Comparison of ENCODE assay signal across 15 cellular contexts in the genomic region with DNA sequence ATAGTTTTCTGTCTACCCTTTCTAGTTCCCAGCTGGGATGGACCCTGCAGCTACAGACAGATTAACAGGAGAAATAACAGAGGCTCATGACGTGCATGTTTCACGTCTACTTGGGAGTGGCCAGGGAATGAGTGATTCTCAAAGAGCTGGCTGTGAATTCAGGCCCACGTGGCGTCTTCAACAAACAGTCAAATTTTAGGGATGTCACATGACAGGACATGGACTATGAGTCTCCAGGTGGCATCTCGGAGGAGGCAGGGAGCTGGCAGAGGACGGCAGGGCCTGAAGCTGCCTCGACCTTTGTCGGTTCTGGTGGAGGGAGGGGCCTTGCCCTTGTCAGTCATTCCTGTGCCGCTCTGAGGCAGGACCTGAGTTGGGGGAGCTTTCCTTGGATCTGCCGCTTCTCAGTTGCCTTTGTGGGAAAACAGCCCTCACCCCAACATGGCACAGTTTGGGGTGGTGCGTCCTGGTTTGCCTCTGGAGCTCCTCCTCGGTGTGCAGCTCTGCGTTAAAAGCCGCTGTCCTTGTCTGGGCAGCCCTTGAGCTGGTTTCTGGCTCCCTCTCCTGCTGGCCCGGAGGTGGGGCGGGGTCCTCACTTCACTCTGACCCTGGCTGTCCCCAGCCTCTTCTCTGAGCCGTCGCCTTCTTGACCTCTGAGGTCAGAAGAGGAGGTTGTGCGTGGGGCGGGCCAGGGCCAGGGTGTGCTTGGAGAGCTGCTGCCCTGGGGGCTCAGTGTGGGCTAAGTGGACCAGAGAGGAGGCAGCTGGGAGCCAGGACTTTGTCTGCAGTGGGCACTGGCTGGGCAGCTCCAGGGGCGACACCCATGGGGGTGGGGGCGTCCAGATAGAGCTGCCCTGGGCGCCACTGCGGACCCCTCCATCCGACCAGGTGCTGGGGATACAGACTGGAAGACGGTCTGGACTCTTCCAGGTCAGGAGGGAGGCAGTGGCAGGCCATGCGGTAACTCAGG. TPM values are rescaled to one million over a fixed set of nuclear protein-coding genes. Genes with fewer than 3 reads are reported as not detected.
DNase-seq lines count a peak whose midpoint lies in the region; ATAC-seq and TF ChIP-seq lines count a peak whose summit lies in the region.
"Had no signal": no experiment of that assay in that cellular context is flagged by ENCODE, and none has a peak within 500 bp of the region (broad histone marks: within the 10 kb centered on the region; RNA-seq: fewer than 3 reads in every experiment).

No MANE protein-coding gene starts in this region.

- dilution Hi-C loops in IMR-90 (cut with HindIII; ENCODE audit: low sequenced_read_pairs, unreplicated experiment) = no loop called here

- DNase-seq in activated CD4-positive, alpha-beta T cell treated with anti-CD3 and anti-CD28 coated beads for 48 hours = peak; percentile 2
- no peak for DNase-seq in activated CD4-positive, alpha-beta T cell treated with anti-CD3 and anti-CD28 coated beads for 36 hours
- DNase-seq in IMR-90 (no peak), fibroblast of the aortic adventitia (ENCODE audit: low read depth) (peak; percentile 26), neuronal stem cell (ENCODE audit: low spot score) (no peak), mucosa of gallbladder (ENCODE audit: low spot score) (no peak)
- DNase-seq: left ventricle myocardium superior, NCI-H2171 treated with DMSO at 0.1 percent for 48 hours had no signal

- H3K9me3 ChIP-seq in IMR-90 (ENCODE audit: control insufficient read depth, insufficient read depth, low read length) (no peaks in the 10 kb centered on the region), neuronal stem cell (replicated peaks in 1 of 2; ENCODE audit: control insufficient read depth in 2 of 2, insufficient read depth in 1 of 2, low read depth in 1 of 2, low read length in 2 of 2) (no peaks in the 10 kb centered on the region)
- H3K9me3 ChIP-seq: A549, tibial artery had no signal

- H3K4me1 Mint-ChIP-seq in activated CD4-positive, alpha-beta T cell treated with anti-CD3 and anti-CD28 coated beads for 36 hours = peaks cover 17% of the 10 kb centered on the region

- H3K27me3 ChIP-seq in IMR-90 (ENCODE audit: control insufficient read depth, insufficient read depth, low read length) = no peaks in the 10 kb centered on the region
- no peaks in the 10 kb centered on the region for H3K27me3 ChIP-seq in neuronal stem cell (ENCODE audit: control insufficient read depth in 3 of 3, insufficient read depth in 3 of 3, low read depth in 1 of 3, low read length in 3 of 3)
- H3K27me3 ChIP-seq: tibial artery had no signal

- no peak overlapping the region for H2BK20ac ChIP-seq in IMR-90 (ENCODE audit: low read depth, low read length)

- no peak overlapping the region for H3K4ac ChIP-seq in IMR-90 (ENCODE audit: low read depth, low read length)
- no peak overlapping the region for H3K4ac ChIP-seq in neuronal stem cell (ENCODE audit: low read length)

- H2AFZ ChIP-seq in IMR-90 (replicated peaks; ENCODE audit: low read length, poor library complexity) = no peak overlapping the region
- H2AFZ ChIP-seq in neuronal stem cell (ENCODE audit: low read length) = peak overlapping the region; percentile 36

- no peak overlapping the region for H3K9ac ChIP-seq in IMR-90 (ENCODE audit: low read depth, low read length)
- H3K9ac ChIP-seq in neuronal stem cell (ENCODE audit: low read depth, low read length, poor library complexity) = no peak overlapping the region

- H2AK5ac ChIP-seq in IMR-90 (ENCODE audit: low read depth, low read length) (no peak overlapping the region), neuronal stem cell (ENCODE audit: low read depth, low read length) (peak overlapping the region; percentile 30)

- peaks cover 8% of the 10 kb centered on the region for H3K36me3 Mint-ChIP-seq in activated CD4-positive, alpha-beta T cell treated with anti-CD3 and anti-CD28 coated beads for 36 hours (ENCODE audit: low read depth)

- H3K79me1 ChIP-seq in IMR-90 (ENCODE audit: low read depth in 1 of 2, low read length in 2 of 2) (peaks cover 0 to 4% of the 10 kb centered on the region in 2 experiments; a peak in 1 of 4 replicates), neuronal stem cell (ENCODE audit: low read depth, low read length) (no peaks in the 10 kb centered on the region)

- intact Hi-C loops in activated CD4-positive, alpha-beta T cell treated with anti-CD3 and anti-CD28 coated beads for 36 hours (cut with DNase I, micrococcal nuclease) = loop anchor here in 1 of 2 experiments (5.0 kb wide), 2 partner anchors 38 to 78 kb away; no protein-coding TSS in a partner anchor
- intact Hi-C loops in IMR-90 (cut with micrococcal nuclease) = no loop called here

- H2AK9ac ChIP-seq in IMR-90 (replicated peaks; ENCODE audit: low read depth, low read length, poor library complexity) = peak overlapping the region; percentile 15

- H3K36me3 ChIP-seq in IMR-90 (ENCODE audit: control insufficient read depth, insufficient read depth, low read length) = peaks cover 22% of the 10 kb centered on the region
- H3K36me3 ChIP-seq in neuronal stem cell (replicated peaks in 1 of 2; ENCODE audit: control insufficient read depth in 2 of 2, insufficient read depth in 2 of 2, low read length in 2 of 2) = peaks cover under 1 to 3% of the 10 kb centered on the region in 2 donors

- no TSS peak for BruUV-seq in IMR-90 (replicated peaks; lab: Mats Ljungman, UMichigan)

- no peak overlapping the region for H3K18ac ChIP-seq in IMR-90 (ENCODE audit: low read depth, low read length)
- peak overlapping the region; percentile 88 for H3K18ac ChIP-seq in neuronal stem cell (ENCODE audit: low read length)

- CTCF ChIA-PET in activated CD4-positive, alpha-beta T cell treated with anti-CD3 and anti-CD28 coated beads for 36 hours (lab: Charles Lee) = interaction anchor here (1.2 kb wide), 1 partner anchor 95 kb away, joined by 6 read pairs; no protein-coding TSS in a partner anchor
- CTCF ChIA-PET in IMR-90 (lab: Yijun Ruan, JAX) = no interaction called here

- no peak for ATAC-seq in activated CD4-positive, alpha-beta T cell treated with anti-CD3 and anti-CD28 coated beads for 36 hours
- ATAC-seq in IMR-90 (ENCODE audit: low read depth) (no peak), HG02981 (IDR thresholded peaks at IDR 0.05; ENCODE audit: unreplicated experiment) (no peak), GM18858 (IDR thresholded peaks at IDR 0.05; ENCODE audit: unreplicated experiment) (no peak)
- ATAC-seq: left ventricle myocardium superior had no signal

- H3K56ac ChIP-seq in IMR-90 (ENCODE audit: extremely low read depth, insufficient read depth, low read length) = no peak overlapping the region

- H2BK12ac ChIP-seq in neuronal stem cell (ENCODE audit: low read length) = no peak overlapping the region

- H4K91ac ChIP-seq in IMR-90 (ENCODE audit: insufficient read depth, low read depth, low read length) (no peak overlapping the region), neuronal stem cell (ENCODE audit: low read depth, low read length, poor library complexity) (no peak overlapping the region)

- H2BK5ac ChIP-seq in IMR-90 (ENCODE audit: low read depth, low read length, poor library complexity, severe bottlenecking) (no peak overlapping the region), neuronal stem cell (ENCODE audit: low read length) (no peak overlapping the region)

- H3K4me1 ChIP-seq in IMR-90 (ENCODE audit: control insufficient read depth, insufficient read depth, low read length) = no peaks in the 10 kb centered on the region
- peaks cover 11 to 12% of the 10 kb centered on the region in 2 donors for H3K4me1 ChIP-seq in neuronal stem cell (ENCODE audit: control insufficient read depth in 2 of 2, insufficient read depth in 1 of 2, low read depth in 1 of 2, low read length in 2 of 2)
- H3K4me1 ChIP-seq: A549, tibial artery had no signal

- H3K4me3 ChIP-seq in IMR-90 (ENCODE audit: insufficient read depth, low read depth, low read length) (no peak overlapping the region), fibroblast of the aortic adventitia (ENCODE audit: low read depth, low read length) (no peak overlapping the region), neuronal stem cell (ENCODE audit: low read length in 2 of 2) (no peak overlapping the region)
- H3K4me3 ChIP-seq: A549, tibial artery had no signal

- no peaks in the 10 kb centered on the region for H3K27me3 Mint-ChIP-seq in activated CD4-positive, alpha-beta T cell treated with anti-CD3 and anti-CD28 coated beads for 36 hours

- H3K27ac ChIP-seq in IMR-90 (ENCODE audit: insufficient read depth, low read length) = no peak overlapping the region
- H3K27ac ChIP-seq in neuronal stem cell (replicated peaks; ENCODE audit: low read length) = no peak overlapping the region
- H3K27ac ChIP-seq: A549, tibial artery had no signal

- H4K8ac ChIP-seq in IMR-90 (ENCODE audit: low read depth in 2 of 2, low read length in 2 of 2) = no peak overlapping the region
- H4K8ac ChIP-seq in neuronal stem cell (ENCODE audit: low read depth, low read length) = no peak overlapping the region

- WGBS in IMR-90 (ENCODE audit: extremely low coverage in 2 of 2, insufficient read length in 1 of 2), 2 experiments = 89% methylated on average over 13 of the region's 27 CpGs; no CpG with 5 or more reads in 1 of the 2 experiments
- WGBS in neuronal stem cell (ENCODE audit: extremely low coverage in 2 of 2, insufficient read length in 2 of 2, insufficient replicate concordance in 1 of 2), 2 donors = no CpG with 5 or more reads among the region's 27 CpGs

- H3K23ac ChIP-seq in IMR-90 (ENCODE audit: low read depth, low read length) (no peak overlapping the region), neuronal stem cell (ENCODE audit: low read depth, low read length, poor library complexity) (no peak overlapping the region)

- H4K20me1 ChIP-seq in IMR-90 (ENCODE audit: insufficient read depth, low read length) = peaks cover 7% of the 10 kb centered on the region

- no peak overlapping the region for H3K4me2 ChIP-seq in IMR-90 (ENCODE audit: low read depth, low read length)
- no peak overlapping the region for H3K4me2 ChIP-seq in neuronal stem cell (ENCODE audit: insufficient read depth, low read length, poor library complexity, severe bottlenecking)
- H3K4me2 ChIP-seq: A549 had no signal

- H4K5ac ChIP-seq in IMR-90 (ENCODE audit: low read depth, low read length) = no peak overlapping the region

- no peak for TF ChIP-seq CTCF in IMR-90 (conservative IDR thresholded peaks at IDR 0.05; ENCODE audit: low read depth, low read length)
- TF ChIP-seq CTCF in fibroblast of the aortic adventitia (IDR thresholded peaks at IDR 0.05; ENCODE audit: insufficient read depth, low read length) = no peak

- in situ Hi-C loops in IMR-90 (cut with MboI; ENCODE audit: low sequenced_read_pairs) = no loop called here

- H3K27ac Mint-ChIP-seq in activated CD4-positive, alpha-beta T cell treated with anti-CD3 and anti-CD28 coated beads for 36 hours = no peak overlapping the region
- H3K27ac Mint-ChIP-seq: T-helper 1 cell treated with Interleukin-12 subunit alpha and Interleukin-12 subunit beta and Interleukin-4 antibody, amounts not matched to agents 30 μg/mL and 1 μg/mL, for 36 hours had no signal

- H2BK15ac ChIP-seq in IMR-90 (ENCODE audit: low read depth, low read length) (no peak overlapping the region), neuronal stem cell (ENCODE audit: low read length) (no peak overlapping the region)

- H3K9me3 Mint-ChIP-seq in activated CD4-positive, alpha-beta T cell treated with anti-CD3 and anti-CD28 coated beads for 36 hours (ENCODE audit: low read depth) = peaks cover 2% of the 10 kb centered on the region

- H2BK120ac ChIP-seq in IMR-90 (ENCODE audit: low read depth, low read length) (no peak overlapping the region), neuronal stem cell (ENCODE audit: low read depth, low read length) (no peak overlapping the region)

- POLR2A ChIA-PET in activated CD4-positive, alpha-beta T cell treated with anti-CD3 and anti-CD28 coated beads for 36 hours (lab: Charles Lee) = interaction anchor here (0.6 kb wide), 1 partner anchor 474 kb away, joined by 3 read pairs; no protein-coding TSS in a partner anchor
- POLR2A ChIA-PET in IMR-90 (lab: Charles Lee; ENCODE audit: unreplicated experiment) = no interaction called here

- no peaks in the 10 kb centered on the region for H3K9me1 ChIP-seq in IMR-90 (ENCODE audit: insufficient read depth, low read length)

- H3K14ac ChIP-seq in IMR-90 (replicated peaks; ENCODE audit: low read depth, low read length) (no peak overlapping the region), neuronal stem cell (ENCODE audit: low read length) (peak overlapping the region; percentile 31)

- H3K4me3 Mint-ChIP-seq in activated CD4-positive, alpha-beta T cell treated with anti-CD3 and anti-CD28 coated beads for 36 hours = no peak overlapping the region
- H3K4me3 Mint-ChIP-seq: T-helper 1 cell treated with Interleukin-12 subunit alpha and Interleukin-12 subunit beta and Interleukin-4 antibody, amounts not matched to agents 30 μg/mL and 1 μg/mL, for 36 hours had no signal

- TF ChIP-seq RAD21 in IMR-90 (IDR thresholded peaks at IDR 0.05; ENCODE audit: low read length) = no peak

- no peak for TF ChIP-seq POLR2A in IMR-90 (IDR thresholded peaks at IDR 0.05; ENCODE audit: low read depth, low read length)

RNA-seq across cellular contexts. Expression of a gene that starts 12.1 kb away (rescaled TPM):
- total RNA-seq in activated CD4-positive, alpha-beta T cell treated with anti-CD3 and anti-CD28 coated beads for 36 hours = 1 to 10 TPM in 1 of 2 experiments, under 1 TPM in 1; 0.94 to 1.0 TPM
- not detected in 2 replicates for total RNA-seq in IMR-90 (2012; rRNA removed)
- polyA plus RNA-seq in IMR-90 (2012; rRNA removed) = 0.07 TPM in 1 of 2 replicates, not detected in the other
- 0.10 TPM in 1 of 2 replicates, not detected in the other for polyA plus RNA-seq in IMR-90 (2012; cell fraction: cytosol; rRNA removed)
- polyA plus RNA-seq in IMR-90 (2012; cell fraction: nucleus; rRNA removed; ENCODE audit: low replicate concordance) = 0.26 and 0.51 TPM in 2 replicates
- 0.25 TPM in 1 of 2 replicates, not detected in the other for total RNA-seq in fibroblast of the aortic adventitia (ENCODE audit: low replicate concordance)
- 0.45 TPM for polyA plus RNA-seq in neuronal stem cell (2013, experiment 1 of 2)
- polyA plus RNA-seq in neuronal stem cell (2013, experiment 2 of 2) = 0.47 TPM
- total RNA-seq in mucosa of gallbladder = 26.4 TPM
- total RNA-seq: aorta, left ventricle myocardium superior, MCF 10A had no signal
- polyA plus RNA-seq: aorta had no signal

RNA-seq across cellular contexts. Expression of a gene that starts 30.1 kb away (rescaled TPM):
- 10 to 100 TPM; 18.2 to 34.1 TPM for total RNA-seq in activated CD4-positive, alpha-beta T cell treated with anti-CD3 and anti-CD28 coated beads for 36 hours
- 6.3 and 8.3 TPM in 2 replicates for total RNA-seq in IMR-90 (2012; rRNA removed)
- polyA plus RNA-seq in IMR-90 (2012; rRNA removed) = 22.1 and 23.0 TPM in 2 replicates
- 18.3 and 27.2 TPM in 2 replicates for polyA plus RNA-seq in IMR-90 (2012; cell fraction: cytosol; rRNA removed)
- polyA plus RNA-seq in IMR-90 (2012; cell fraction: nucleus; rRNA removed; ENCODE audit: low replicate concordance) = 193 and 430 TPM in 2 replicates
- total RNA-seq in fibroblast of the aortic adventitia (ENCODE audit: low replicate concordance) = 9.3 and 44.1 TPM in 2 replicates
- polyA plus RNA-seq in neuronal stem cell (2013, experiment 1 of 2) = 5.2 TPM
- polyA plus RNA-seq in neuronal stem cell (2013, experiment 2 of 2) = 5.3 TPM
- total RNA-seq in mucosa of gallbladder = 71.5 TPM

RNA-seq across cellular contexts. Expression of a gene that starts 44.4 kb away (rescaled TPM):
- total RNA-seq in activated CD4-positive, alpha-beta T cell treated with anti-CD3 and anti-CD28 coated beads for 36 hours = under 1 TPM; 0.76 to 0.89 TPM
- total RNA-seq in IMR-90 (2012; rRNA removed) (not detected in 2 replicates), fibroblast of the aortic adventitia (ENCODE audit: low replicate concordance) (not detected in 2 replicates), mucosa of gallbladder (34.8 TPM)
- not detected in 2 replicates for polyA plus RNA-seq in IMR-90 (2012; rRNA removed)
- not detected in 2 replicates for polyA plus RNA-seq in IMR-90 (2012; cell fraction: cytosol; rRNA removed)
- 0.07 TPM in 2 replicates for polyA plus RNA-seq in IMR-90 (2012; cell fraction: nucleus; rRNA removed; ENCODE audit: low replicate concordance)
- 0.45 TPM for polyA plus RNA-seq in neuronal stem cell (2013, experiment 1 of 2)
- polyA plus RNA-seq in neuronal stem cell (2013, experiment 2 of 2) = 0.37 TPM
- total RNA-seq: MCF 10A had no signal

Comparison
In these comparisons a context has a peak if more than half of its experiments do, and no peak if none do; other contexts are left out.
1. DNase-seq: peak in activated CD4-positive, alpha-beta T cell treated with anti-CD3 and anti-CD28 coated beads for 48 hours (single experiment) and fibroblast of the aortic adventitia (single experiment); none in activated CD4-positive, alpha-beta T cell treated with anti-CD3 and anti-CD28 coated beads for 36 hours (single experiment), IMR-90 (single experiment), neuronal stem cell (single experiment) and mucosa of gallbladder (single experiment).
2. RNA of a gene that starts 12.1 kb away (total RNA-seq): 26.4 TPM in mucosa of gallbladder (single experiment); 0.94 to 1.0 TPM in activated CD4-positive, alpha-beta T cell treated with anti-CD3 and anti-CD28 coated beads for 36 hours, 0.25 TPM in fibroblast of the aortic adventitia and not detected in IMR-90; every median in the first group is over 10 times any median in the second.
3. RNA of a gene that starts 44.4 kb away (total RNA-seq): 34.8 TPM in mucosa of gallbladder (single experiment); 0.76 to 0.89 TPM in activated CD4-positive, alpha-beta T cell treated with anti-CD3 and anti-CD28 coated beads for 36 hours, not detected in IMR-90 and not detected in fibroblast of the aortic adventitia; every median in the first group is over 10 times any median in the second.